3 cellular contexts compared by ENCODE assay signal in the genomic region with DNA sequence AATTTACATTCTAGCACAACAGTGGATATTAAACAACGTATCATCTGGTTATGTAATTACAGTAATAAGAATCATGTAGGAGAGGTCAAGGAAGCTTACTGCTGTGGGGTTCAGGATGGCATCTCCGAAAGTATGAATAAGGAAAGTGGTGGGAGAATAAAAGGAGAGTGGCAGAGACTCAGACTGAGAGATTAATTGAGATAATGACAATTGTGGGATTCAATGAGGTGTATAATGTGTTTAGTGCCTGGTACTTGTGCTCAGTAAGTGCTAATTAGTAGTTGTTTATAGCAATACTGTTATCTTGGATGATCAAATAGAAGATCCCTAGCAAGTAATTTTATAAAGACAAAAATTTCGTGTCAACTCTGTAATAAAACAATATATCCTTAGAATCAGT.
TF ChIP-seq lines count a peak whose summit lies in the region.

No MANE protein-coding gene starts in this region.

TF ChIP-seq in A549, 52 proteins besides CTCF, POLR2A, EP300 and RAD21 (continued from another document):
- TF ChIP-seq, protein P1, sequence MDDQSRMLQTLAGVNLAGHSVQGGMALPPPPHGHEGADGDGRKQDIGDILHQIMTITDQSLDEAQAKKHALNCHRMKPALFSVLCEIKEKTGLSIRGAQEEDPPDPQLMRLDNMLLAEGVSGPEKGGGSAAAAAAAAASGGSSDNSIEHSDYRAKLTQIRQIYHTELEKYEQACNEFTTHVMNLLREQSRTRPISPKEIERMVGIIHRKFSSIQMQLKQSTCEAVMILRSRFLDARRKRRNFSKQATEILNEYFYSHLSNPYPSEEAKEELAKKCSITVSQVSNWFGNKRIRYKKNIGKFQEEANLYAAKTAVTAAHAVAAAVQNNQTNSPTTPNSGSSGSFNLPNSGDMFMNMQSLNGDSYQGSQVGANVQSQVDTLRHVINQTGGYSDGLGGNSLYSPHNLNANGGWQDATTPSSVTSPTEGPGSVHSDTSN (IDR thresholded peaks at IDR 0.05): no peak
- TF ChIP-seq, protein P2, sequence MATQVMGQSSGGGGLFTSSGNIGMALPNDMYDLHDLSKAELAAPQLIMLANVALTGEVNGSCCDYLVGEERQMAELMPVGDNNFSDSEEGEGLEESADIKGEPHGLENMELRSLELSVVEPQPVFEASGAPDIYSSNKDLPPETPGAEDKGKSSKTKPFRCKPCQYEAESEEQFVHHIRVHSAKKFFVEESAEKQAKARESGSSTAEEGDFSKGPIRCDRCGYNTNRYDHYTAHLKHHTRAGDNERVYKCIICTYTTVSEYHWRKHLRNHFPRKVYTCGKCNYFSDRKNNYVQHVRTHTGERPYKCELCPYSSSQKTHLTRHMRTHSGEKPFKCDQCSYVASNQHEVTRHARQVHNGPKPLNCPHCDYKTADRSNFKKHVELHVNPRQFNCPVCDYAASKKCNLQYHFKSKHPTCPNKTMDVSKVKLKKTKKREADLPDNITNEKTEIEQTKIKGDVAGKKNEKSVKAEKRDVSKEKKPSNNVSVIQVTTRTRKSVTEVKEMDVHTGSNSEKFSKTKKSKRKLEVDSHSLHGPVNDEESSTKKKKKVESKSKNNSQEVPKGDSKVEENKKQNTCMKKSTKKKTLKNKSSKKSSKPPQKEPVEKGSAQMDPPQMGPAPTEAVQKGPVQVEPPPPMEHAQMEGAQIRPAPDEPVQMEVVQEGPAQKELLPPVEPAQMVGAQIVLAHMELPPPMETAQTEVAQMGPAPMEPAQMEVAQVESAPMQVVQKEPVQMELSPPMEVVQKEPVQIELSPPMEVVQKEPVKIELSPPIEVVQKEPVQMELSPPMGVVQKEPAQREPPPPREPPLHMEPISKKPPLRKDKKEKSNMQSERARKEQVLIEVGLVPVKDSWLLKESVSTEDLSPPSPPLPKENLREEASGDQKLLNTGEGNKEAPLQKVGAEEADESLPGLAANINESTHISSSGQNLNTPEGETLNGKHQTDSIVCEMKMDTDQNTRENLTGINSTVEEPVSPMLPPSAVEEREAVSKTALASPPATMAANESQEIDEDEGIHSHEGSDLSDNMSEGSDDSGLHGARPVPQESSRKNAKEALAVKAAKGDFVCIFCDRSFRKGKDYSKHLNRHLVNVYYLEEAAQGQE (IDR thresholded peaks at IDR 0.05): no peak
- no peak for TF ChIP-seq HOXB13 (CRISPR knock-in tag; IDR thresholded peaks at IDR 0.05; ENCODE audit: low read depth)
- no peak for TF ChIP-seq HDAC2 (IDR thresholded peaks at IDR 0.05)
- TF ChIP-seq MAZ (IDR thresholded peaks at IDR 0.05; ENCODE audit: borderline replicate concordance, low read depth, low read length): no peak
- TF ChIP-seq KDM5A (IDR thresholded peaks at IDR 0.05): no peak

TF ChIP-seq in HEK293, 187 proteins besides CTCF, POLR2A, EP300 and RAD21 (continued from another document):
- TF ChIP-seq, protein P3, sequence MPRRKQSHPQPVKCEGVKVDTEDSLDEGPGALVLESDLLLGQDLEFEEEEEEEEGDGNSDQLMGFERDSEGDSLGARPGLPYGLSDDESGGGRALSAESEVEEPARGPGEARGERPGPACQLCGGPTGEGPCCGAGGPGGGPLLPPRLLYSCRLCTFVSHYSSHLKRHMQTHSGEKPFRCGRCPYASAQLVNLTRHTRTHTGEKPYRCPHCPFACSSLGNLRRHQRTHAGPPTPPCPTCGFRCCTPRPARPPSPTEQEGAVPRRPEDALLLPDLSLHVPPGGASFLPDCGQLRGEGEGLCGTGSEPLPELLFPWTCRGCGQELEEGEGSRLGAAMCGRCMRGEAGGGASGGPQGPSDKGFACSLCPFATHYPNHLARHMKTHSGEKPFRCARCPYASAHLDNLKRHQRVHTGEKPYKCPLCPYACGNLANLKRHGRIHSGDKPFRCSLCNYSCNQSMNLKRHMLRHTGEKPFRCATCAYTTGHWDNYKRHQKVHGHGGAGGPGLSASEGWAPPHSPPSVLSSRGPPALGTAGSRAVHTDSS (tag by site-specific recombination; IDR thresholded peaks at IDR 0.05): no peak
TF ChIP-seq in HEK293: peak in this region for 2.

TF ChIP-seq in WTC11, 78 proteins besides CTCF, POLR2A, EP300 and RAD21 (continued from another document):
- TF ChIP-seq ZNF121 (CRISPR knock-in tag; IDR thresholded peaks at IDR 0.05): no peak
- TF ChIP-seq ZNF423 (CRISPR knock-in tag; IDR thresholded peaks at IDR 0.05): no peak
- TF ChIP-seq, protein P4, sequence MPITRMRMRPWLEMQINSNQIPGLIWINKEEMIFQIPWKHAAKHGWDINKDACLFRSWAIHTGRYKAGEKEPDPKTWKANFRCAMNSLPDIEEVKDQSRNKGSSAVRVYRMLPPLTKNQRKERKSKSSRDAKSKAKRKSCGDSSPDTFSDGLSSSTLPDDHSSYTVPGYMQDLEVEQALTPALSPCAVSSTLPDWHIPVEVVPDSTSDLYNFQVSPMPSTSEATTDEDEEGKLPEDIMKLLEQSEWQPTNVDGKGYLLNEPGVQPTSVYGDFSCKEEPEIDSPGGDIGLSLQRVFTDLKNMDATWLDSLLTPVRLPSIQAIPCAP (CRISPR knock-in tag; IDR thresholded peaks at IDR 0.05): no peak
- no peak for TF ChIP-seq ZNF416 (CRISPR knock-in tag; IDR thresholded peaks at IDR 0.05)
- no peak for TF ChIP-seq SMAD3 (CRISPR knock-in tag; IDR thresholded peaks at IDR 0.05; ENCODE audit: borderline replicate concordance)
